Comparison of ENCODE assay signal across 10 cellular contexts in the genomic region with DNA sequence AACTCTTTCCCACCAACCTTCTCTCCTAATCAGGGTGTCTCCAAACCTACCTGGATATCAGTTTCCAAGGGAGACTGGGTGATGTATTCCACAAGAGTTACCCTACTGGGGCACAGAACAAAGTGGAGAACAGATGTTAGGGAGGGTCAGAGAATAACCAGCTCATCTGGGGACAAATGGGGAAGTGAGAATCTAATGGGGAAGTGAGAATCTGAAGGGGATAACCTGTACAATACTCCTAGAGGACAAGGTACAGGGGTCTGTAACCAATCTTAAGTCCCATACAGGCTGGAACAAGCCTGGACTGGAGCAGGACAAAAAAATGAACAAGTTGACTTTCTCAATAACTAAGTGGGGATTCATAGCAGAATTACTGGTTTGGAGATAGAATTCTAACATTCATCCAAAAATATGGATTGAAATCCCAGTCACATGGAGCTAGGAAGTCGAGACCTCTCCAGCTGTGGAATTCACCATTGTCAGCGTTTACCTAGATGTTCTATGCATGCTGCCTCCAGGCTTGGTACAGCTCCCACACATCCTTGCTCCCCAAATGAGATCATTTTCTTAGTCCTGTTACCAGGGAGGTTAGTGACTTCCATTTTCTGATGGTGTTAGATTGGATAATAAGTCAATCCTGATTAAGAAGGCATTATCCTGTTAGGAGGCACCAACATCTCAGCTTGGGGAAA.
DNase-seq lines count a peak whose midpoint lies in the region; ATAC-seq and TF ChIP-seq lines count a peak whose summit lies in the region.
"Had no signal": no experiment of that assay in that cellular context is flagged by ENCODE, and none has a peak within 500 bp of the region (broad histone marks: within the 10 kb centered on the region; RNA-seq: fewer than 3 reads in every experiment).

No MANE protein-coding gene starts in this region.

- no peak for TF ChIP-seq CTCF in activated B cell treated with CpG ODN at 0.5 μM for 24 hours (IDR thresholded peaks at IDR 0.05)
- no peak for TF ChIP-seq CTCF in BE2C (IDR thresholded peaks at IDR 0.05; ENCODE audit: low read depth, low read length)

- H3K36me3 Mint-ChIP-seq in activated B cell treated with CpG ODN at 0.5 μM for 24 hours (ENCODE audit: low read depth), result no peaks in the 10 kb centered on the region

- no peaks in the 10 kb centered on the region for H3K36me3 ChIP-seq in BE2C

- no peak for TF ChIP-seq POLR2A in erythroblast (IDR thresholded peaks at IDR 0.05; ENCODE audit: low read length)

- H3K9me3 ChIP-seq in BE2C, result no peaks in the 10 kb centered on the region

- peaks cover 34% of the 10 kb centered on the region for H3K27me3 ChIP-seq in BE2C

- ATAC-seq in GM18868 (IDR thresholded peaks at IDR 0.05; ENCODE audit: unreplicated experiment), result peak; percentile 98
- peak; percentile 98 for ATAC-seq in GM21723 (IDR thresholded peaks at IDR 0.05; ENCODE audit: unreplicated experiment)
- ATAC-seq in HG03354 (IDR thresholded peaks at IDR 0.05; ENCODE audit: poor library complexity, severe bottlenecking, unreplicated experiment), result peak; percentile 98
- ATAC-seq in activated B cell treated with CpG ODN at 0.5 μM for 24 hours (ENCODE audit: low read depth), result peak; percentile 96
- ATAC-seq in GM21717 (IDR thresholded peaks at IDR 0.05; ENCODE audit: unreplicated experiment), result no peak

- intact Hi-C loops in activated B cell treated with CpG ODN at 0.5 μM for 24 hours (cut with micrococcal nuclease), result no loop called here

- H3K4me1 ChIP-seq in BE2C, result no peaks in the 10 kb centered on the region

- H3K27ac Mint-ChIP-seq in activated B cell treated with CpG ODN at 0.5 μM for 24 hours, result no peak overlapping the region

- CTCF ChIA-PET in activated B cell treated with CpG ODN at 0.5 μM for 24 hours (lab: Charles Lee), result no interaction called here

- DNase-seq in activated B cell treated with CpG ODN at 0.5 μM for 24 hours (no peak), erythroblast (lab: John Stamatoyannopoulos, UW) (no peak), BE2C (no peak)
- no peak for DNase-seq in activated CD4-positive, alpha-beta T cell treated with anti-CD3 and anti-CD28 coated beads for 48 hours
- DNase-seq: DMS79 treated with DMSO at 0.1 percent for 48 hours, NCI-H774 had no signal

- peaks cover 4% of the 10 kb centered on the region for H3K27me3 Mint-ChIP-seq in activated B cell treated with CpG ODN at 0.5 μM for 24 hours

- no peak overlapping the region for H3K4me3 Mint-ChIP-seq in activated B cell treated with CpG ODN at 0.5 μM for 24 hours

- peaks cover 2% of the 10 kb centered on the region for H3K9me3 Mint-ChIP-seq in activated B cell treated with CpG ODN at 0.5 μM for 24 hours

- no peak overlapping the region for H3K4me3 ChIP-seq in BE2C (ENCODE audit: low read depth, low read length)

- POLR2A ChIA-PET in activated B cell treated with CpG ODN at 0.5 μM for 24 hours (lab: Charles Lee), result no interaction called here

- peaks cover 18% of the 10 kb centered on the region for H3K4me1 Mint-ChIP-seq in activated B cell treated with CpG ODN at 0.5 μM for 24 hours
